ENCODE assay signal across 9 cellular contexts in genomic region chr10:133356549-133356948, GRCh38. TPM values are rescaled to one million over a fixed set of nuclear protein-coding genes. Genes with fewer than 3 reads are reported as not detected.
DNase-seq lines count a peak whose midpoint lies in the region; ATAC-seq lines count a peak whose summit lies in the region.
"Had no signal": no experiment of that assay in that cellular context is flagged by ENCODE, and none has a peak within 500 bp of the region (broad histone marks: within the 10 kb centered on the region; RNA-seq: fewer than 3 reads in every experiment).

No MANE protein-coding gene starts in this region.

- no peaks in the 10 kb centered on the region for H3K36me3 ChIP-seq in iPS-20b (ENCODE audit: insufficient read depth, low read depth, low read length)
- no peaks in the 10 kb centered on the region for H3K36me3 ChIP-seq in thymus (ENCODE audit: control insufficient read depth, insufficient read depth)

- 0 out of 2 replicates have a peak overlapping the region, but pooled peaks have one; percentile 68 for H3K9ac ChIP-seq in iPS-20b (ENCODE audit: low read depth, low read length)
- H3K9ac ChIP-seq: parathyroid adenoma had no signal

- peaks cover 6% of the 10 kb centered on the region for H3K4me1 Mint-ChIP-seq in activated CD4-positive, alpha-beta T cell treated with anti-CD3 and anti-CD28 coated beads for 36 hours
- peaks cover 1% of the 10 kb centered on the region for H3K4me1 Mint-ChIP-seq in activated naive CD8-positive, alpha-beta T cell treated with anti-CD3 and anti-CD28 coated beads, Interleukin-2, amount 10 ng/mL, durations not matched to agents 7 days and 5 days

- H3K27me3 Mint-ChIP-seq in activated CD4-positive, alpha-beta T cell treated with anti-CD3 and anti-CD28 coated beads for 36 hours = no peaks in the 10 kb centered on the region
- H3K27me3 Mint-ChIP-seq in activated naive CD8-positive, alpha-beta T cell treated with anti-CD3 and anti-CD28 coated beads, Interleukin-2, amount 10 ng/mL, durations not matched to agents 7 days and 5 days = no peaks in the 10 kb centered on the region

- H3K36me3 Mint-ChIP-seq in activated CD4-positive, alpha-beta T cell treated with anti-CD3 and anti-CD28 coated beads for 36 hours (ENCODE audit: low read depth) = peaks cover 7% of the 10 kb centered on the region
- H3K36me3 Mint-ChIP-seq in activated naive CD8-positive, alpha-beta T cell treated with anti-CD3 and anti-CD28 coated beads, Interleukin-2, amount 10 ng/mL, durations not matched to agents 7 days and 5 days = no peaks in the 10 kb centered on the region

- no peak overlapping the region for H3K27ac Mint-ChIP-seq in activated CD4-positive, alpha-beta T cell treated with anti-CD3 and anti-CD28 coated beads for 36 hours
- no peak overlapping the region for H3K27ac Mint-ChIP-seq in activated naive CD8-positive, alpha-beta T cell treated with anti-CD3 and anti-CD28 coated beads, Interleukin-2, amount 10 ng/mL, durations not matched to agents 7 days and 5 days

- POLR2A ChIA-PET in activated CD4-positive, alpha-beta T cell treated with anti-CD3 and anti-CD28 coated beads for 36 hours (lab: Charles Lee) = interaction anchor here (0.7 kb wide), 1 partner anchor 10 kb away, joined by 3 read pairs; the partner anchor contains the start of gene PRAP1
- POLR2A ChIA-PET in activated naive CD8-positive, alpha-beta T cell treated with anti-CD3 and anti-CD28 coated beads, Interleukin-2, amount 10 ng/mL, durations not matched to agents 7 days and 5 days (lab: Charles Lee) = no interaction called here

- H3K4me1 ChIP-seq in iPS-20b (ENCODE audit: insufficient read depth, low read length) (no peaks in the 10 kb centered on the region), thymus (ENCODE audit: control insufficient read depth, insufficient read depth, low read length) (peaks cover 9% of the 10 kb centered on the region)

- H3K27ac ChIP-seq in iPS-20b (ENCODE audit: low read length) (no peak overlapping the region), thymus (ENCODE audit: low read depth) (no peak overlapping the region)
- H3K27ac ChIP-seq: parathyroid adenoma had no signal

- intact Hi-C loops in activated CD4-positive, alpha-beta T cell treated with anti-CD3 and anti-CD28 coated beads for 36 hours (cut with DNase I, micrococcal nuclease) = loop anchor here (2.0 to 5.0 kb wide), 3 partner anchors 49 to 1049 kb away; partner anchors contain the start of genes STK32C (in 1 of the 2), TUBGCP2 (in 1 of the 2) and ZNF511 (in 1 of the 2)

- peak overlapping the region; percentile 77 for H3K4me3 Mint-ChIP-seq in activated CD4-positive, alpha-beta T cell treated with anti-CD3 and anti-CD28 coated beads for 36 hours
- H3K4me3 Mint-ChIP-seq in activated naive CD8-positive, alpha-beta T cell treated with anti-CD3 and anti-CD28 coated beads, Interleukin-2, amount 10 ng/mL, durations not matched to agents 7 days and 5 days = peak overlapping the region; percentile 69

- ATAC-seq in activated CD4-positive, alpha-beta T cell treated with anti-CD3 and anti-CD28 coated beads for 36 hours = no peak
- ATAC-seq in activated naive CD8-positive, alpha-beta T cell treated with anti-CD3 and anti-CD28 coated beads, Interleukin-2, amount 10 ng/mL, durations not matched to agents 7 days and 5 days (ENCODE audit: low read depth) = no peak
- ATAC-seq in GM21723 (IDR thresholded peaks at IDR 0.05; ENCODE audit: unreplicated experiment) (no peak), HG03108 (IDR thresholded peaks at IDR 0.05; ENCODE audit: unreplicated experiment) (no peak)

- H3K4me3 ChIP-seq in iPS-20b (ENCODE audit: low read length) (peak overlapping the region; percentile 77; the same call in 1 of the 2 replicates), thymus (ENCODE audit: low read length) (peak overlapping the region; percentile 61)

- CTCF ChIA-PET in activated CD4-positive, alpha-beta T cell treated with anti-CD3 and anti-CD28 coated beads for 36 hours (lab: Charles Lee) = interaction anchor here (0.7 to 1.3 kb wide), 3 partner anchors 21 to 32 kb away, joined by 3 to 5 read pairs (median 3); no protein-coding TSS in a partner anchor

- H3K9me3 ChIP-seq in iPS-20b (ENCODE audit: insufficient read depth, low read depth, low read length) (no peaks in the 10 kb centered on the region), thymus (ENCODE audit: control insufficient read depth) (no peaks in the 10 kb centered on the region)

- H3K9me3 Mint-ChIP-seq in activated CD4-positive, alpha-beta T cell treated with anti-CD3 and anti-CD28 coated beads for 36 hours (ENCODE audit: low read depth) = no peaks in the 10 kb centered on the region
- no peaks in the 10 kb centered on the region for H3K9me3 Mint-ChIP-seq in activated naive CD8-positive, alpha-beta T cell treated with anti-CD3 and anti-CD28 coated beads, Interleukin-2, amount 10 ng/mL, durations not matched to agents 7 days and 5 days

- WGBS in thymus = 85% methylated on average over 10 of the region's 10 CpGs

- no peak for DNase-seq in activated CD4-positive, alpha-beta T cell treated with anti-CD3 and anti-CD28 coated beads for 36 hours
- no peak for DNase-seq in activated CD4-positive, alpha-beta T cell treated with anti-CD3 and anti-CD28 coated beads for 4 hours
- no peak for DNase-seq in activated naive CD8-positive, alpha-beta T cell treated with anti-CD3 and anti-CD28 coated beads, Interleukin-2, amount 10 ng/mL, durations not matched to agents 7 days and 5 days
- DNase-seq in AML-193 (lab: John Stamatoyannopoulos, UW) = no peak

- H3K27me3 ChIP-seq in iPS-20b (ENCODE audit: insufficient read depth, low read length) = peaks cover 16% of the 10 kb centered on the region
- H3K27me3 ChIP-seq in thymus (ENCODE audit: control insufficient read depth, insufficient read depth) = no peaks in the 10 kb centered on the region

RNA-seq across cellular contexts. Expression of gene FUOM, which starts 1.3 kb away (rescaled TPM):
- 10 to 100 TPM; 28.3 to 37.0 TPM for total RNA-seq in activated CD4-positive, alpha-beta T cell treated with anti-CD3 and anti-CD28 coated beads for 36 hours
- total RNA-seq in activated naive CD8-positive, alpha-beta T cell treated with anti-CD3 and anti-CD28 coated beads, Interleukin-2, amount 10 ng/mL, durations not matched to agents 7 days and 5 days = 10 to 100 TPM; 15.4 to 17.3 TPM
- polyA plus RNA-seq in thymus = 23.9 TPM

RNA-seq across cellular contexts. Expression of gene PRAP1, which starts 9.4 kb away (rescaled TPM):
- total RNA-seq in activated CD4-positive, alpha-beta T cell treated with anti-CD3 and anti-CD28 coated beads for 36 hours = not detected
- not detected for total RNA-seq in activated naive CD8-positive, alpha-beta T cell treated with anti-CD3 and anti-CD28 coated beads, Interleukin-2, amount 10 ng/mL, durations not matched to agents 7 days and 5 days
- 1.2 TPM for polyA plus RNA-seq in thymus

RNA-seq across cellular contexts. Expression of gene ECHS1, which starts 16.6 kb away (rescaled TPM):
- 10 to 100 TPM; 42.0 to 56.7 TPM for total RNA-seq in activated CD4-positive, alpha-beta T cell treated with anti-CD3 and anti-CD28 coated beads for 36 hours
- 10 to 100 TPM; 33.5 to 36.1 TPM for total RNA-seq in activated naive CD8-positive, alpha-beta T cell treated with anti-CD3 and anti-CD28 coated beads, Interleukin-2, amount 10 ng/mL, durations not matched to agents 7 days and 5 days
- polyA plus RNA-seq in thymus = 54.9 TPM

RNA-seq across cellular contexts. Expression of gene CALY, which starts 19.9 kb away (rescaled TPM):
- not detected for total RNA-seq in activated CD4-positive, alpha-beta T cell treated with anti-CD3 and anti-CD28 coated beads for 36 hours
- 1 to 10 TPM; 3.1 to 3.6 TPM for total RNA-seq in activated naive CD8-positive, alpha-beta T cell treated with anti-CD3 and anti-CD28 coated beads, Interleukin-2, amount 10 ng/mL, durations not matched to agents 7 days and 5 days
- polyA plus RNA-seq in thymus = 0.21 TPM

RNA-seq across cellular contexts. Expression of gene PAOX, which starts 22.5 kb away (rescaled TPM):
- total RNA-seq in activated CD4-positive, alpha-beta T cell treated with anti-CD3 and anti-CD28 coated beads for 36 hours = 1 to 10 TPM; 3.0 to 6.2 TPM
- 1 to 10 TPM; 7.2 to 9.9 TPM for total RNA-seq in activated naive CD8-positive, alpha-beta T cell treated with anti-CD3 and anti-CD28 coated beads, Interleukin-2, amount 10 ng/mL, durations not matched to agents 7 days and 5 days
- 6.5 TPM for polyA plus RNA-seq in thymus
